8 cellular contexts compared by ENCODE assay signal in the genomic region with DNA sequence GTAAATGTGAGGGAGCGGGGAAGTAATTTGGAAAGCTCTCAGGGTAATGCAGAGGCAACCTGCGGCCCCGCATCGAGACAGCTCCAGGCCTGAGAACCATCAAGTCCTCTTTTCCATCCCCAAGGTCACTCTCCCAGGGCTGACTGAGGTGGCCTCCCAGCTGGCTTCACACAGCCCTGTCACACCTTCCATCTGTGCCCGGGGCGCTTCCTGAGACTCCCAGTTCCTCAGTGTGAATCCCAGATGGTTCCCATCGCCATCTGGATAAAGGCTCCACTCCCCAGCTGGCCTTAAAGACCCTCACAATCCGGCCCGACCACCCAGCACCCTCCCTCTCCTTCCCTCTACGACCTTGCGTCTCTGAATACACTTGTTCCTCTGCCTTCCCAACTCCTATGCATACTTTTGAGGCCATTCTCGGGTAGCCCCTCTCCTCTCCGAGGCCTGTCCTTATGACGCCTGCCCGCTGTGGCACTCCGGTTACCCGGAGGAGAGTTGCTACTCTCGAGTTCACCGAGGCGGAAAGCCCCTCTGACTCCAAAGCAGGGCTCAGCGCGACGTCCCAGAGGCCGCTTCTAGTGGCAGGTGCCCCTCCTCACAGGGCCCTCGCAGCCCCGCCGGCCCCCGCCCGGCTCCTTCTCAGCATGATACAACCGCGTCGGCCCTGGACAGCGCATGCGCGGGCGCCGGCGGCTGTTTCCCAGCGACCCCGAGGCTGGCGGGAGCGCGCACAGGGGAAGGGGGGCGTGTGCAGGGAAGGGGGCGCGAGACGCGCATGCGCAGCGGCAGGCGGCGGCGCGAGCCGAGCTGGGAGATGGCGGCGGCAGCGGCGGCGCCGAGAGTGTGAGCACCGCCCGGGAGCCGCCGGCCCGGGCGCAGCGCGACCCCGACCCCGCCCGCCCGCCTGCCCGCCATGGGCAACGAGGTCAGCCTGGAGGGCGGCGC. TPM values are rescaled to one million over a fixed set of nuclear protein-coding genes. Genes with fewer than 3 reads are reported as not detected.
DNase-seq lines count a peak whose midpoint lies in the region; ATAC-seq and TF ChIP-seq lines count a peak whose summit lies in the region.

A gene with protein sequence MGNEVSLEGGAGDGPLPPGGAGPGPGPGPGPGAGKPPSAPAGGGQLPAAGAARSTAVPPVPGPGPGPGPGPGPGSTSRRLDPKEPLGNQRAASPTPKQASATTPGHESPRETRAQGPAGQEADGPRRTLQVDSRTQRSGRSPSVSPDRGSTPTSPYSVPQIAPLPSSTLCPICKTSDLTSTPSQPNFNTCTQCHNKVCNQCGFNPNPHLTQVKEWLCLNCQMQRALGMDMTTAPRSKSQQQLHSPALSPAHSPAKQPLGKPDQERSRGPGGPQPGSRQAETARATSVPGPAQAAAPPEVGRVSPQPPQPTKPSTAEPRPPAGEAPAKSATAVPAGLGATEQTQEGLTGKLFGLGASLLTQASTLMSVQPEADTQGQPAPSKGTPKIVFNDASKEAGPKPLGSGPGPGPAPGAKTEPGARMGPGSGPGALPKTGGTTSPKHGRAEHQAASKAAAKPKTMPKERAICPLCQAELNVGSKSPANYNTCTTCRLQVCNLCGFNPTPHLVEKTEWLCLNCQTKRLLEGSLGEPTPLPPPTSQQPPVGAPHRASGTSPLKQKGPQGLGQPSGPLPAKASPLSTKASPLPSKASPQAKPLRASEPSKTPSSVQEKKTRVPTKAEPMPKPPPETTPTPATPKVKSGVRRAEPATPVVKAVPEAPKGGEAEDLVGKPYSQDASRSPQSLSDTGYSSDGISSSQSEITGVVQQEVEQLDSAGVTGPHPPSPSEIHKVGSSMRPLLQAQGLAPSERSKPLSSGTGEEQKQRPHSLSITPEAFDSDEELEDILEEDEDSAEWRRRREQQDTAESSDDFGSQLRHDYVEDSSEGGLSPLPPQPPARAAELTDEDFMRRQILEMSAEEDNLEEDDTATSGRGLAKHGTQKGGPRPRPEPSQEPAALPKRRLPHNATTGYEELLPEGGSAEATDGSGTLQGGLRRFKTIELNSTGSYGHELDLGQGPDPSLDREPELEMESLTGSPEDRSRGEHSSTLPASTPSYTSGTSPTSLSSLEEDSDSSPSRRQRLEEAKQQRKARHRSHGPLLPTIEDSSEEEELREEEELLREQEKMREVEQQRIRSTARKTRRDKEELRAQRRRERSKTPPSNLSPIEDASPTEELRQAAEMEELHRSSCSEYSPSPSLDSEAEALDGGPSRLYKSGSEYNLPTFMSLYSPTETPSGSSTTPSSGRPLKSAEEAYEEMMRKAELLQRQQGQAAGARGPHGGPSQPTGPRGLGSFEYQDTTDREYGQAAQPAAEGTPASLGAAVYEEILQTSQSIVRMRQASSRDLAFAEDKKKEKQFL (N-terminal part only) (plus strand): TSS at position 788 of the 945 bp plus-strand sequence. CDS start 126 bp downstream, at position 914.

- intact Hi-C loops in PC-9 (cut with micrococcal nuclease; ENCODE audit: unreplicated experiment): no loop called here
- intact Hi-C loops in esophagus squamous epithelium (cut with DNase I): no loop called here

- H3K4me1 Mint-ChIP-seq in activated T-cell treated with anti-CD3 and anti-CD28 coated beads, Interleukin-2, amount 50 U/mL, for 72 hours (ENCODE audit: low read depth): peaks cover 24% of the 10 kb centered on the region

- peak within 1 kb of the TSS; percentile 99 for H2AFZ ChIP-seq in PC-9

- no peaks in the 10 kb centered on the region for H4K20me1 ChIP-seq in PC-9 (ENCODE audit: insufficient read depth)

- no TSS peak for BruUV-seq in PC-9 (replicated peaks; lab: Mats Ljungman, UMichigan)

- TF ChIP-seq CTCF in PC-9 (conservative IDR thresholded peaks at IDR 0.05) (no peak), esophagus squamous epithelium (IDR thresholded peaks at IDR 0.05) (no peak)

- CTCF ChIA-PET in PC-9 (lab: Charles Lee): interaction anchor here (0.6 kb wide), 2 partner anchors 139 to 249 kb away, joined by 3 to 23 read pairs; a partner anchor contains a TSS

- H3K4me1 ChIP-seq in PC-9 (replicated peaks; ENCODE audit: insufficient read depth): peaks cover 3% of the 10 kb centered on the region; the same call in 1 of the 2 replicates
- H3K4me1 ChIP-seq in esophagus squamous epithelium: peaks cover 16 to 20% (median 16%) of the 10 kb centered on the region in 3 donors

- no peaks in the 10 kb centered on the region for H3K36me3 ChIP-seq in PC-9 (ENCODE audit: low read depth)
- H3K36me3 ChIP-seq in esophagus squamous epithelium: no peaks in the 10 kb centered on the region

- H3F3A ChIP-seq in PC-9 (ENCODE audit: insufficient read depth, low read depth): no peaks in the 10 kb centered on the region

- peaks cover 39% of the 10 kb centered on the region for H3K27me3 Mint-ChIP-seq in activated T-cell treated with anti-CD3 and anti-CD28 coated beads, Interleukin-2, amount 50 U/mL, for 72 hours (ENCODE audit: low read depth)

- H3K9me3 ChIP-seq in PC-9 (ENCODE audit: insufficient read depth, low read depth) (no peaks in the 10 kb centered on the region), esophagus squamous epithelium (no peaks in the 10 kb centered on the region)

- no peaks in the 10 kb centered on the region for H3K9me3 Mint-ChIP-seq in activated T-cell treated with anti-CD3 and anti-CD28 coated beads, Interleukin-2, amount 50 U/mL, for 72 hours

- H3K36me3 Mint-ChIP-seq in activated T-cell treated with anti-CD3 and anti-CD28 coated beads, Interleukin-2, amount 50 U/mL, for 72 hours (ENCODE audit: insufficient read depth in 2 of 2): peaks cover 0 to 2% of the 10 kb centered on the region in 2 donors

- H3K4me3 ChIP-seq in PC-9 (peak within 1 kb of the TSS; percentile 97), esophagus squamous epithelium (peak within 1 kb of the TSS; percentile 39 to 69 (median 58))

- H3K4me3 Mint-ChIP-seq in activated T-cell treated with anti-CD3 and anti-CD28 coated beads, Interleukin-2, amount 50 U/mL, for 72 hours: peak within 1 kb of the TSS; percentile 80 to 98

- in situ Hi-C loops in KBM-7 (cut with MboI; ENCODE audit: low pct_unique_long_range_greater_than_20kb, low sequenced_read_pairs): no loop called here

- H3K27me3 ChIP-seq in PC-9 (ENCODE audit: insufficient read depth, low read depth) (peaks cover 37% of the 10 kb centered on the region), esophagus squamous epithelium (peaks cover 0 to 48% (median 0%) of the 10 kb centered on the region in 4 donors)

- H3K79me2 ChIP-seq in PC-9 (ENCODE audit: low read depth): no peaks in the 10 kb centered on the region

- 17 to 24% methylated on average over 13 to 24 of the region's 77 CpGs for WGBS in esophagus squamous epithelium, 2 donors

- peak within 1 kb of the TSS; percentile 2 for H3K27ac Mint-ChIP-seq in activated T-cell treated with anti-CD3 and anti-CD28 coated beads, Interleukin-2, amount 50 U/mL, for 72 hours

- H3K27ac ChIP-seq in PC-9 (no peak within 1 kb of the TSS), esophagus squamous epithelium (peak within 1 kb of the TSS; percentile 18 to 70 (median 62))

- DNase-seq in DMS 273 treated with DMSO at 0.1 percent for 48 hours (lab: John Stamatoyannopoulos, UW) (peak; percentile 25), KBM-7 (peak; percentile 89), PC-9 (peak; percentile 56 to 91), esophagus squamous epithelium (lab: John Stamatoyannopoulos, UW) (no peak), myocyte (ENCODE audit: low read depth) (peak; percentile 92)
- DNase-seq in activated T-cell treated with anti-CD3 and anti-CD28 coated beads, Interleukin-2, amount 50 U/mL, for 72 hours: peak; percentile 92 to 94
- peak; percentile 82 to 88 for DNase-seq in stimulated activated CD8-positive, alpha-beta memory T cell treated with anti-CD3 and anti-CD28 coated beads, Interleukin-7, amount 100 ng/mL, for 4 hours (ENCODE audit: low read depth in 2 of 2)

- H3K9me2 ChIP-seq in PC-9 (ENCODE audit: insufficient read depth): no peaks in the 10 kb centered on the region

- peak; percentile 78 for ATAC-seq in GM21619 (IDR thresholded peaks at IDR 0.05; ENCODE audit: unreplicated experiment)
- ATAC-seq in activated T-cell treated with anti-CD3 and anti-CD28 coated beads, Interleukin-2, amount 50 U/mL, for 72 hours (replicated peaks in 1 of 2): peak; percentile 91 to 92

- TF ChIP-seq POLR2A in esophagus squamous epithelium (IDR thresholded peaks at IDR 0.05): no peak

- POLR2A ChIA-PET in PC-9 (lab: Charles Lee; ENCODE audit: unreplicated experiment): interaction anchor here (0.6 to 0.7 kb wide), 3 partner anchors 25 to 247 kb away, joined by 3 to 4 read pairs (median 3); no protein-coding TSS in a partner anchor

- peak within 1 kb of the TSS; percentile 99 for H3K4me2 ChIP-seq in PC-9

RNA-seq across cellular contexts. Expression of the gene that starts here (rescaled TPM):
- total RNA-seq in PC-9 (2021): 0.23 and 0.28 TPM in 2 replicates
- total RNA-seq in activated T-cell treated with anti-CD3 and anti-CD28 coated beads, Interleukin-2, amount 50 U/mL, for 72 hours: under 1 TPM; 0.17 to 0.21 TPM
- total RNA-seq in esophagus squamous epithelium: under 1 TPM; 0.11 to 0.19 (median 0.16) TPM
- total RNA-seq in myocyte: 0.31 and 0.45 TPM in 2 replicates
- polyA plus RNA-seq in myocyte (2012): 0.24 TPM

Comparison
In these comparisons a context has a peak if more than half of its experiments do, and no peak if none do; other contexts are left out.
1. Peak in DNase-seq, H3K4me3 ChIP-seq and H3K4me2 ChIP-seq in PC-9; RNA of the gene not detected or under 1 TPM.
2. Peak in DNase-seq and ATAC-seq in activated T-cell treated with anti-CD3 and anti-CD28 coated beads, Interleukin-2, amount 50 U/mL, for 72 hours; RNA of the gene not detected or under 1 TPM.
3. Peak in DNase-seq in myocyte; RNA of the gene not detected or under 1 TPM.